19 cellular contexts compared by ENCODE assay signal in genomic region chr12:64600164-64600561, GRCh38. TPM values are rescaled to one million over a fixed set of nuclear protein-coding genes. Genes with fewer than 3 reads are reported as not detected.
A peak's percentile ranks its signal among the peaks of the same experiment; 100 is the strongest.
DNase-seq lines count a peak whose midpoint lies in the region; ATAC-seq, FAIRE-seq and TF ChIP-seq lines count a peak whose summit lies in the region.
"Had no signal": no experiment of that assay in that cellular context is flagged by ENCODE, and none has a peak within 500 bp of the region (broad histone marks: within the 10 kb centered on the region; RNA-seq: fewer than 3 reads in every experiment).

No MANE protein-coding gene starts in this region.

- no peaks in the 10 kb centered on the region for H3K9me3 ChIP-seq in PC-3 (ENCODE audit: low read length)
- H3K9me3 ChIP-seq in CD8-positive, alpha-beta memory T cell (ENCODE audit: low read length), result no peaks in the 10 kb centered on the region
- H3K9me3 ChIP-seq in MG63, result no peaks in the 10 kb centered on the region
- H3K9me3 ChIP-seq: BE2C, suprapubic skin had no signal

- H3K27ac ChIP-seq in 22Rv1, result peak overlapping the region; percentile 83
- no peak overlapping the region for H3K27ac ChIP-seq in PC-3 (ENCODE audit: low read length)
- H3K27ac ChIP-seq in CD8-positive, alpha-beta memory T cell (ENCODE audit: low read depth, low read length), result no peak overlapping the region
- H3K27ac ChIP-seq: cardiac muscle cell, suprapubic skin had no signal

- no peak overlapping the region for H3K27ac Mint-ChIP-seq in CD8-positive, alpha-beta memory T cell
- H3K27ac Mint-ChIP-seq: T-helper 1 cell treated with Interleukin-12 subunit alpha and Interleukin-12 subunit beta and Interleukin-4 antibody, amounts not matched to agents 30 μg/mL and 1 μg/mL, for 36 hours had no signal

- FAIRE-seq in RCC 7860 (lab: Jason Lieb, UNC), result no peak
- FAIRE-seq: HTR-8/SVneo, keratinocyte had no signal

- H3K4me3 ChIP-seq in PC-3 (ENCODE audit: low read length), result no peak overlapping the region
- no peak overlapping the region for H3K4me3 ChIP-seq in CD8-positive, alpha-beta memory T cell (ENCODE audit: low read length)
- no peak overlapping the region for H3K4me3 ChIP-seq in MG63
- H3K4me3 ChIP-seq: cardiac muscle cell, suprapubic skin had no signal

- H2AFZ ChIP-seq in PC-3 (ENCODE audit: low read length), result peak overlapping the region; percentile 25; the same call in 1 of the 2 replicates

- H3K4me2 ChIP-seq in PC-3 (ENCODE audit: low read length), result no peak overlapping the region

- H3K9me2 ChIP-seq in PC-3 (replicated peaks; ENCODE audit: low read length), result no peaks in the 10 kb centered on the region

- H3K27me3 ChIP-seq in PC-3 (ENCODE audit: low read length) (no peaks in the 10 kb centered on the region), MG63 (no peaks in the 10 kb centered on the region)
- H3K27me3 ChIP-seq in CD8-positive, alpha-beta memory T cell (ENCODE audit: insufficient read depth, low read length, poor library complexity, severe bottlenecking), result no peaks in the 10 kb centered on the region
- H3K27me3 ChIP-seq: BE2C, cardiac muscle cell, suprapubic skin had no signal

- peaks cover 5% of the 10 kb centered on the region; the same call in 1 of the 2 replicates for H3K4me1 ChIP-seq in PC-3 (ENCODE audit: insufficient read depth, low read length)
- peaks cover 40% of the 10 kb centered on the region for H3K4me1 ChIP-seq in CD8-positive, alpha-beta memory T cell (ENCODE audit: insufficient read depth, low read length)
- H3K4me1 ChIP-seq: suprapubic skin had no signal

- peak overlapping the region in 1 of 7 donors; percentile 33 for H3K4me3 Mint-ChIP-seq in CD8-positive, alpha-beta memory T cell
- H3K4me3 Mint-ChIP-seq: neural crest cell had no signal

- no peaks in the 10 kb centered on the region for H3K9me3 Mint-ChIP-seq in CD8-positive, alpha-beta memory T cell
- H3K9me3 Mint-ChIP-seq: neural crest cell; T-helper 1 cell treated with Interleukin-12 subunit alpha and Interleukin-12 subunit beta and Interleukin-4 antibody, amounts not matched to agents 30 μg/mL and 1 μg/mL, for 36 hours had no signal

- H3K27me3 Mint-ChIP-seq in CD8-positive, alpha-beta memory T cell, result peaks cover 0 to 6% of the 10 kb centered on the region in 2 donors

- no TSS peak for BruUV-seq in PC-3 (replicated peaks; lab: Mats Ljungman, UMichigan)

- CTCF ChIA-PET in PC-3 (lab: Charles Lee), result interaction anchor here (0.5 kb wide), 1 partner anchor 62 kb away, joined by 4 read pairs; no protein-coding TSS in a partner anchor
- CTCF ChIA-PET in CD8-positive, alpha-beta memory T cell (lab: Charles Lee), result interaction anchor here (1.3 to 3.6 kb wide), 4 partner anchors 10 to 98 kb away, joined by 4 to 16 read pairs (median 7); partner anchors contain the start of gene RASSF3

- intact Hi-C loops in PC-3 (cut with micrococcal nuclease), result loop anchor here (2.0 kb wide), 2 partner anchors 51 kb away; no protein-coding TSS in a partner anchor

- POLR2A ChIA-PET in PC-3 (lab: Charles Lee; ENCODE audit: unreplicated experiment), result no interaction called here
- POLR2A ChIA-PET in CD8-positive, alpha-beta memory T cell (lab: Charles Lee), result interaction anchor here (0.8 kb wide), 1 partner anchor 11 kb away, joined by 3 read pairs; no protein-coding TSS in a partner anchor

- H3K36me3 Mint-ChIP-seq in CD8-positive, alpha-beta memory T cell, result no peaks in the 10 kb centered on the region

- H3F3A ChIP-seq in PC-3 (ENCODE audit: low read length, unreplicated experiment), result no peaks in the 10 kb centered on the region

- DNase-seq in COR-L47 (lab: John Stamatoyannopoulos, UW) (peak; percentile 95), NCI-H2081 (lab: John Stamatoyannopoulos, UW) (peak; percentile 83 to 95), PC-3 (peak; percentile 17), RCC 7860 (ENCODE audit: low spot score) (no peak), MG63 (no peak)
- no peak for DNase-seq in effector CD8-positive, alpha-beta T cell (lab: John Stamatoyannopoulos, UW)
- no peak for DNase-seq in CD8-positive, alpha-beta memory T cell
- DNase-seq: BE2C; DMS79; mesenchymal stem cell; NK-92 treated with Interleukin-12 subunit alpha and Interleukin-12 subunit beta, amount 100 ng/mL, for 24 hours; Right ventricle myocardium superior had no signal

- peak; percentile 91 for ATAC-seq in PC-3

- H3K9ac ChIP-seq in PC-3 (ENCODE audit: low read length), result no peak overlapping the region

- peaks cover 22 to 34% (median 34%) of the 10 kb centered on the region in 3 donors for H3K4me1 Mint-ChIP-seq in CD8-positive, alpha-beta memory T cell

- no peaks in the 10 kb centered on the region for H3K36me3 ChIP-seq in PC-3 (ENCODE audit: low read depth, low read length)
- H3K36me3 ChIP-seq in CD8-positive, alpha-beta memory T cell (ENCODE audit: insufficient read depth, low read length), result no peaks in the 10 kb centered on the region
- no peaks in the 10 kb centered on the region for H3K36me3 ChIP-seq in MG63
- H3K36me3 ChIP-seq: BE2C, cardiac muscle cell, suprapubic skin had no signal

- no peak for TF ChIP-seq CTCF in 22Rv1 (IDR thresholded peaks at IDR 0.05)
- no peak for TF ChIP-seq CTCF in PC-3 (conservative IDR thresholded peaks at IDR 0.05; ENCODE audit: low read depth, low read length)

- H4K20me1 ChIP-seq in PC-3 (ENCODE audit: low read length), result no peaks in the 10 kb centered on the region

- H3K79me2 ChIP-seq in PC-3 (ENCODE audit: low read length), result no peaks in the 10 kb centered on the region

RNA-seq across cellular contexts. Expression of gene RASSF3, which starts 10.1 kb away (rescaled TPM):
- 13.4 and 19.1 TPM in 2 replicates for total RNA-seq in PC-3 (2014; rRNA removed)
- total RNA-seq in CD8-positive, alpha-beta memory T cell, result 10 to 100 TPM; 58.2 to 59.2 TPM
- 4.0 TPM for polyA plus RNA-seq in CD8-positive, alpha-beta memory T cell
- total RNA-seq in MG63 (2014; rRNA removed; shearing (Covaris generic); ENCODE audit: low replicate concordance), result 10.1 and 10.3 TPM in 2 replicates

Comparison
In these comparisons a context has a peak if more than half of its experiments do, and no peak if none do; other contexts are left out.
1. DNase-seq: peak in COR-L47 (single experiment), NCI-H2081 (2 of 2) and PC-3 (single experiment); none in effector CD8-positive, alpha-beta T cell (single experiment), CD8-positive, alpha-beta memory T cell (0 of 5), RCC 7860 (single experiment) and MG63 (single experiment).